In genomic region chr2:117745537-117745936, GRCh38 we compare ENCODE assay signal across 28 cellular contexts.
"Had no signal": no experiment of that assay in that cellular context is flagged by ENCODE, and none has a peak within 500 bp of the region (broad histone marks: within the 10 kb centered on the region; RNA-seq: fewer than 3 reads in every experiment).

No MANE protein-coding gene starts in this region.

- ATAC-seq: activated naive CD4-positive, alpha-beta T cell treated with anti-CD3 and anti-CD28 coated beads, Interleukin-2, amount 50 U/mL, for 72 hours; activated T-cell treated with anti-CD3 and anti-CD28 coated beads, Interleukin-2, amount 50 U/mL, for 72 hours; esophagus mucosa had no signal

- H3K9me3 Mint-ChIP-seq: activated CD4-positive, alpha-beta memory T cell treated with anti-CD3 and anti-CD28 coated beads, Interleukin-2, amount 10 ng/mL, durations not matched to agents 7 days and 5 days; activated CD4-positive, alpha-beta T cell treated with anti-CD3 and anti-CD28 coated beads, Interleukin-2, amount 10 ng/mL, durations not matched to agents 7 days and 5 days; activated naive CD4-positive, alpha-beta T cell treated with anti-CD3 and anti-CD28 coated beads, Interleukin-2, amount 10 ng/mL, durations not matched to agents 7 days and 5 days; activated naive CD4-positive, alpha-beta T cell treated with anti-CD3 and anti-CD28 coated beads, Interleukin-2, amount 50 U/mL, for 72 hours; activated T-cell treated with anti-CD3 and anti-CD28 coated beads, Interleukin-2, amount 50 U/mL, for 24 hours; activated T-cell treated with anti-CD3 and anti-CD28 coated beads, Interleukin-2, amount 50 U/mL, for 72 hours; dendritic cell treated with granulocyte-macrophage colony-stimulating factor and Interleukin-4, amounts not matched to agents 40 ng/mL and 50 ng/mL, for 4 days; endodermal cell had no signal

- H3K4me1 Mint-ChIP-seq: activated CD4-positive, alpha-beta memory T cell treated with anti-CD3 and anti-CD28 coated beads, Interleukin-2, amount 10 ng/mL, durations not matched to agents 7 days and 5 days; activated CD4-positive, alpha-beta T cell treated with anti-CD3 and anti-CD28 coated beads, Interleukin-2, amount 10 ng/mL, durations not matched to agents 7 days and 5 days; activated naive CD4-positive, alpha-beta T cell treated with anti-CD3 and anti-CD28 coated beads, Interleukin-2, amount 10 ng/mL, durations not matched to agents 7 days and 5 days; activated naive CD8-positive, alpha-beta T cell treated with anti-CD3 and anti-CD28 coated beads, Interleukin-2, amount 10 ng/mL, durations not matched to agents 7 days and 5 days; central memory CD8-positive, alpha-beta T cell; endodermal cell had no signal

- DNase-seq: activated CD4-positive, alpha-beta memory T cell treated with anti-CD3 and anti-CD28 coated beads, Interleukin-2, amount 10 ng/mL, durations not matched to agents 7 days and 5 days; activated CD4-positive, alpha-beta T cell treated with anti-CD3 and anti-CD28 coated beads for 1 hour; activated CD4-positive, alpha-beta T cell treated with anti-CD3 and anti-CD28 coated beads for 4 hours; activated CD4-positive, alpha-beta T cell treated with anti-CD3 and anti-CD28 coated beads, Interleukin-2, amount 10 ng/mL, durations not matched to agents 7 days and 5 days; activated CD4-positive, alpha-beta T cell treated with anti-CD3 and anti-CD28 coated beads, Interleukin-2, amount 50 U/mL, for 4 hours; activated CD8-positive, alpha-beta memory T cell treated with anti-CD3 and anti-CD28 coated beads, Interleukin-2, amount 50 U/mL, for 48 hours; activated gamma-delta T cell; activated naive CD4-positive, alpha-beta T cell; activated naive CD4-positive, alpha-beta T cell treated with anti-CD3 and anti-CD28 coated beads, Interleukin-2, amount 10 ng/mL, durations not matched to agents 7 days and 5 days; activated naive CD8-positive, alpha-beta T cell treated with anti-CD3 and anti-CD28 coated beads, Interleukin-2, amount 10 ng/mL, durations not matched to agents 7 days and 5 days; activated T-cell treated with anti-CD3 and anti-CD28 coated beads for 4 hours; activated T-cell treated with anti-CD3 and anti-CD28 coated beads, Interleukin-2, amount 50 U/mL, for 24 hours; activated T-cell treated with anti-CD3 and anti-CD28 coated beads, Interleukin-2, amount 50 U/mL, for 72 hours; brain microvascular endothelial cell; dorsolateral prefrontal cortex; effector memory CD4-positive, alpha-beta T cell; endodermal cell; foreskin fibroblast; head of caudate nucleus; T-helper 2 cell had no signal

- H3K4me3 Mint-ChIP-seq: activated CD4-positive, alpha-beta memory T cell treated with anti-CD3 and anti-CD28 coated beads, Interleukin-2, amount 10 ng/mL, durations not matched to agents 7 days and 5 days; activated CD4-positive, alpha-beta T cell treated with anti-CD3 and anti-CD28 coated beads, Interleukin-2, amount 10 ng/mL, durations not matched to agents 7 days and 5 days; activated naive CD4-positive, alpha-beta T cell treated with anti-CD3 and anti-CD28 coated beads, Interleukin-2, amount 10 ng/mL, durations not matched to agents 7 days and 5 days; activated naive CD8-positive, alpha-beta T cell treated with anti-CD3 and anti-CD28 coated beads, Interleukin-2, amount 10 ng/mL, durations not matched to agents 7 days and 5 days; activated T-cell treated with anti-CD3 and anti-CD28 coated beads, Interleukin-2, amount 50 U/mL, for 24 hours; activated T-cell treated with anti-CD3 and anti-CD28 coated beads, Interleukin-2, amount 50 U/mL, for 72 hours; central memory CD8-positive, alpha-beta T cell; dendritic cell treated with granulocyte-macrophage colony-stimulating factor and Interleukin-4, amounts not matched to agents 40 ng/mL and 50 ng/mL, for 4 days; endodermal cell had no signal

- H3K27me3 Mint-ChIP-seq: activated CD4-positive, alpha-beta memory T cell treated with anti-CD3 and anti-CD28 coated beads, Interleukin-2, amount 10 ng/mL, durations not matched to agents 7 days and 5 days; activated CD4-positive, alpha-beta T cell treated with anti-CD3 and anti-CD28 coated beads, Interleukin-2, amount 10 ng/mL, durations not matched to agents 7 days and 5 days; activated naive CD4-positive, alpha-beta T cell treated with anti-CD3 and anti-CD28 coated beads, Interleukin-2, amount 10 ng/mL, durations not matched to agents 7 days and 5 days; dendritic cell treated with granulocyte-macrophage colony-stimulating factor and Interleukin-4, amounts not matched to agents 40 ng/mL and 50 ng/mL, for 4 days had no signal

- H3K36me3 Mint-ChIP-seq: activated naive CD4-positive, alpha-beta T cell treated with anti-CD3 and anti-CD28 coated beads, Interleukin-2, amount 10 ng/mL, durations not matched to agents 7 days and 5 days; activated naive CD4-positive, alpha-beta T cell treated with anti-CD3 and anti-CD28 coated beads, Interleukin-2, amount 50 U/mL, for 72 hours; activated naive CD8-positive, alpha-beta T cell treated with anti-CD3 and anti-CD28 coated beads, Interleukin-2, amount 10 ng/mL, durations not matched to agents 7 days and 5 days had no signal

- FAIRE-seq: astrocyte, bronchial epithelial cell, frontal cortex had no signal

- H3K4me3 ChIP-seq: coronary artery, dorsolateral prefrontal cortex had no signal

- H3K27me3 ChIP-seq: brain microvascular endothelial cell had no signal

- H3K36me3 ChIP-seq: brain microvascular endothelial cell had no signal

- H3K27ac Mint-ChIP-seq: activated CD4-positive, alpha-beta memory T cell treated with anti-CD3 and anti-CD28 coated beads, Interleukin-2, amount 10 ng/mL, durations not matched to agents 7 days and 5 days; activated CD4-positive, alpha-beta T cell treated with anti-CD3 and anti-CD28 coated beads, Interleukin-2, amount 10 ng/mL, durations not matched to agents 7 days and 5 days; activated naive CD4-positive, alpha-beta T cell treated with anti-CD3 and anti-CD28 coated beads, Interleukin-2, amount 10 ng/mL, durations not matched to agents 7 days and 5 days; activated naive CD4-positive, alpha-beta T cell treated with anti-CD3 and anti-CD28 coated beads, Interleukin-2, amount 50 U/mL, for 72 hours; activated naive CD8-positive, alpha-beta T cell treated with anti-CD3 and anti-CD28 coated beads, Interleukin-2, amount 10 ng/mL, durations not matched to agents 7 days and 5 days; activated T-cell treated with anti-CD3 and anti-CD28 coated beads, Interleukin-2, amount 50 U/mL, for 24 hours; activated T-cell treated with anti-CD3 and anti-CD28 coated beads, Interleukin-2, amount 50 U/mL, for 72 hours; dendritic cell treated with granulocyte-macrophage colony-stimulating factor and Interleukin-4, amounts not matched to agents 40 ng/mL and 50 ng/mL, for 4 days; endodermal cell had no signal

- H3K27ac ChIP-seq: brain microvascular endothelial cell, coronary artery, dorsolateral prefrontal cortex had no signal
